Comparison of ENCODE assay signal across 12 cellular contexts in genomic region chr6:13471184-13471583, GRCh38.
"Had no signal": no experiment of that assay in that cellular context is flagged by ENCODE, and none has a peak within 500 bp of the region (broad histone marks: within the 10 kb centered on the region; RNA-seq: fewer than 3 reads in every experiment).

No MANE protein-coding gene starts in this region.

- H3K4me3 ChIP-seq: esophagus squamous epithelium had no signal

- DNase-seq: activated CD4-positive, alpha-beta T cell treated with anti-CD3 and anti-CD28 coated beads, Interleukin-2, amount 10 ng/mL, durations not matched to agents 24 days and 14 days; activated CD4-positive, CD25-positive, alpha-beta regulatory T cell; activated CD8-positive, alpha-beta T cell treated with anti-CD3 and anti-CD28 coated beads, Interleukin-2, amount 10 ng/mL, durations not matched to agents 7 days and 5 days; activated naive CD8-positive, alpha-beta T cell treated with anti-CD3 and anti-CD28 coated beads for 36 hours; esophagus squamous epithelium; foreskin fibroblast; glutamatergic neuron; naive thymus-derived CD8-positive, alpha-beta T cell; small intestine; stimulated activated CD4-positive, alpha-beta T cell treated with anti-CD3 and anti-CD28 coated beads, Interleukin-4, amount 100 ng/mL, for 24 hours; stimulated activated naive CD4-positive, alpha-beta T cell treated with Interleukin-2 at 50 U/mL for 16 hours; trophoblast cell had no signal

- H3K27me3 ChIP-seq: esophagus squamous epithelium had no signal

- H3K27ac ChIP-seq: esophagus squamous epithelium had no signal

- H3K9me3 ChIP-seq: esophagus squamous epithelium had no signal
